Comparison of ENCODE assay signal across 8 cellular contexts in the genomic region with DNA sequence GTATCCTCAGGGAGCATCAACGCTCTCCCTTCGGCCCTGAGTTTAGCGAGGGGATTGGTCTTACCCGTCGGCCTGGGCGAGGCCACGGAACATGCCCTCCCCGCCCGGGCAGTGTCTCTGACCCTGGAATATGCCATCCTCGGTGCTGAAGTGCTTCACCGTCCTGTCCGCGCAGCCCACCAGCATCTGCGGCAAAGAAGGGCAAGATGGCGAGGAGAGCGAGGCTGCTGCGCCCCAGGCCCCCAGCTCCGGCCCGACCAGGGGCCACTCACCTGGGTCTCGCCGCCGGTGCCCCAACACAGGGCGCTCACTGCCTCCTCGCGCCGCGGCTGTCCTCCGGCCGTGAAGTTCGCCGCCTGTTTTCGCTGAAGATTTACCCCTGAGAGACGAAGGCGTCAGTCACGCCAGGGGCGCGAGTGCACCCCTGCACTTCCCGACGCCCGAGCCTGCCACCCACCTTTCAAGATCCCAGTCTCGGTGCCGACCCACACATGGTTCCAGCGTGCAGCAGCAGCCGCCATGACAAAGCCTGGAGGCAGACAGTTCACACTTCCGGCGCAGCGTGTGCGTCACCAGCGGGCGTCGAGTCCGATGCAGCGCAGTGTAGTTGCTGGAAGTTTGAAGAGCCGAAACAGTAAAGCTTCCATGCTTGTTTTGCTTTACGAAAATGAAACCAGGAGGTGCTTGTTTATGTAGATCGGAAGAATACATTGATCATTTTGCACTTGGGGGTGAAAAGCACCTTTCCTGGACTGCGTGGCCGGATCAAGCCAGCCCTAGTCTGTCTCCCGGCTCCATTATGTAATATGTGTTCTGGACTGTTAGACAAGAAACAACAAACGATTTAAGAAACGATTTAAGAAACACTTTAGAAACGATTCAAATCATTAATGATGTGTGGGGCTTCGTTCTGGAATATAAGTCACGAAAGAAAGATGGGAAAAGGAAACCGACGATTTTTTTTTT. TPM values are rescaled to one million over a fixed set of nuclear protein-coding genes. Genes with fewer than 3 reads are reported as not detected.
A peak's percentile ranks its signal among the peaks of the same experiment; 100 is the strongest.
DNase-seq lines count a peak whose midpoint lies in the region; ATAC-seq, FAIRE-seq and TF ChIP-seq lines count a peak whose summit lies in the region.

A gene (minus strand): TSS at position 541 of the 966 bp plus-strand sequence. CDS start 20 bp downstream, at position 521.

- TF ChIP-seq CTCF in BE2C (IDR thresholded peaks at IDR 0.05; ENCODE audit: low read depth, low read length) (no peak), colonic mucosa (IDR thresholded peaks at IDR 0.05) (no peak)

- H3K9ac ChIP-seq in colonic mucosa (ENCODE audit: low read depth in 2 of 2, low read length in 2 of 2): peak within 1 kb of the TSS; percentile 87 to 95

- H3K27me3 ChIP-seq in BE2C: no peaks in the 10 kb centered on the region
- H3K27me3 ChIP-seq in colonic mucosa: no peaks in the 10 kb centered on the region

- H3K4me1 ChIP-seq in BE2C (no peaks in the 10 kb centered on the region), colonic mucosa (peaks cover 3% of the 10 kb centered on the region)

- H3K4me3 ChIP-seq in BE2C (ENCODE audit: low read depth, low read length) (peak within 1 kb of the TSS; percentile 87), colonic mucosa (peak within 1 kb of the TSS; percentile 89)

- DNase-seq in BE2C (peak; percentile 81), GM19239 (ENCODE audit: insufficient read length, low spot score) (peak; percentile 76), NCI-H526 (lab: John Stamatoyannopoulos, UW) (peak; percentile 94 to 98), colonic mucosa (peak; percentile 97), left kidney (ENCODE audit: low read depth, low spot score) (peak; percentile 98)
- peak; percentile 95 for DNase-seq in activated CD4-positive, alpha-beta T cell treated with anti-CD3 and anti-CD28 coated beads for 48 hours
- DNase-seq in stimulated activated CD4-positive, alpha-beta T cell treated with anti-CD3 and anti-CD28 coated beads, Interleukin-2, amount 100 ng/mL, for 24 hours: peak; percentile 87 to 93

- intact Hi-C loops in colonic mucosa (cut with DNase I): no loop called here

- peak; percentile 88 for FAIRE-seq in GM19239 (lab: Jason Lieb, UNC)

- H3K36me3 ChIP-seq in BE2C (peaks cover 21% of the 10 kb centered on the region), colonic mucosa (no peaks in the 10 kb centered on the region)

- H3K9me3 ChIP-seq in BE2C (no peaks in the 10 kb centered on the region), colonic mucosa (no peaks in the 10 kb centered on the region)

- peak within 1 kb of the TSS; percentile 97 for H3K27ac ChIP-seq in colonic mucosa

- ATAC-seq in HG03469 (IDR thresholded peaks at IDR 0.05; ENCODE audit: unreplicated experiment): peak; percentile 35

RNA-seq across cellular contexts. Expression of the gene that starts here (rescaled TPM):
- 189 TPM for polyA plus RNA-seq in BE2C (2012; ENCODE audit: insufficient read depth, insufficient read length, low read depth)
- 10 to 100 TPM; 27.4 to 43.3 TPM for total RNA-seq in colonic mucosa

Comparison
In these comparisons a context has a peak if more than half of its experiments do, and no peak if none do; other contexts are left out.
1. Peak in every context shown above with its lines: DNase-seq, ATAC-seq, H3K4me3 ChIP-seq and H3K27ac ChIP-seq.